ENCODE assay signal across 10 cellular contexts in the genomic region with DNA sequence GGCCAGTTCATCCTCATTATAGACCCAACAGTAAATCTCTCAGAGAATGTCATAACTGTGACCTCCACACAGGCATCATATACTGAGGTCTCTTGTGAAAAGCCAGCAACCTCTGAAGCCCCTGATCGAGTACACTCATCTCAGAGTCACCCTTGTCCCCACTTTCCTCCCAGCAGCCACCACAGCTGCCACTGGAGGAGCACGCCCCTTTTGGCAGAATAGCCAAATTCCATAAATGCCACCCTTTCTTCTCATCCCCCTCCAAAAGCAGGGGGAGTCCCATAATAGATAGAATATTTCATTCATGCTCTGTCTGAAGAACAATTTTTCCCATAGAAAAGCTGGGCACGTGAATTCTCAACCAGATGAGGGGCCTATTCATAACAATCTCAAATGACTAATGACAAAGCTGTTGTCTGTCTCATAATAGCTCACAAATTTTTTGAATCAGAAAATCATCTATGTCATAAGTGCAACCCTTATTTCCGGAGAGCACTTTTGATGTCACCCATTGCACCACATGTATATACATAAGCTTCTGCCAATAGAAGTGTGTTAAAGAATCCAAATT.
DNase-seq lines count a peak whose midpoint lies in the region; ATAC-seq and TF ChIP-seq lines count a peak whose summit lies in the region.
"Had no signal": no experiment of that assay in that cellular context is flagged by ENCODE, and none has a peak within 500 bp of the region (broad histone marks: within the 10 kb centered on the region; RNA-seq: fewer than 3 reads in every experiment).

No MANE protein-coding gene starts in this region.

- H3K9me3 Mint-ChIP-seq in central memory CD8-positive, alpha-beta T cell, result no peaks in the 10 kb centered on the region
- no peaks in the 10 kb centered on the region for H3K9me3 Mint-ChIP-seq in memory B cell
- H3K9me3 Mint-ChIP-seq: naive B cell had no signal

- no peak overlapping the region for H3K4me3 Mint-ChIP-seq in central memory CD8-positive, alpha-beta T cell
- H3K4me3 Mint-ChIP-seq in memory B cell, result no peak overlapping the region

- peaks cover 2% of the 10 kb centered on the region for H3K36me3 Mint-ChIP-seq in central memory CD8-positive, alpha-beta T cell (ENCODE audit: insufficient read depth)
- H3K36me3 Mint-ChIP-seq in memory B cell, result peaks cover 7% of the 10 kb centered on the region

- no peaks in the 10 kb centered on the region for H3K27me3 Mint-ChIP-seq in central memory CD8-positive, alpha-beta T cell
- no peaks in the 10 kb centered on the region for H3K27me3 Mint-ChIP-seq in memory B cell
- H3K27me3 Mint-ChIP-seq: naive B cell had no signal

- TF ChIP-seq RAD21 in Ishikawa (IDR thresholded peaks at IDR 0.05; ENCODE audit: low read depth), result no peak

- no peak overlapping the region for H3K4me3 ChIP-seq in AG10803 (ENCODE audit: low read length)

- peak; percentile 81 for ATAC-seq in central memory CD8-positive, alpha-beta T cell (replicated peaks; ENCODE audit: extremely low read depth, poor library complexity, severe bottlenecking)
- no peak for ATAC-seq in memory B cell (ENCODE audit: low read depth)
- ATAC-seq in GM18498 (IDR thresholded peaks at IDR 0.05; ENCODE audit: unreplicated experiment), result no peak
- ATAC-seq in HG02970 (IDR thresholded peaks at IDR 0.05; ENCODE audit: low FRiP score, unreplicated experiment), result no peak
- ATAC-seq in GM18909 (IDR thresholded peaks at IDR 0.05; ENCODE audit: poor library complexity, unreplicated experiment), result no peak

- peak; percentile 62 for DNase-seq in AG10803 (ENCODE audit: low read depth)
- no peak for DNase-seq in central memory CD8-positive, alpha-beta T cell (ENCODE audit: low spot score in 2 of 2)
- no peak for DNase-seq in memory B cell (ENCODE audit: low spot score in 2 of 2)
- no peak for DNase-seq in GOT3 (lab: John Stamatoyannopoulos, UW)
- DNase-seq: naive B cell, NCI-H1417 had no signal

- peaks cover 82% of the 10 kb centered on the region for H3K4me1 Mint-ChIP-seq in central memory CD8-positive, alpha-beta T cell
- peaks cover 59% of the 10 kb centered on the region for H3K4me1 Mint-ChIP-seq in memory B cell

- TF ChIP-seq EP300 in Ishikawa (IDR thresholded peaks at IDR 0.05; ENCODE audit: borderline replicate concordance), result no peak

- TF ChIP-seq CTCF in AG10803 (conservative IDR thresholded peaks at IDR 0.05; ENCODE audit: low read length), result no peak

- H3K27ac Mint-ChIP-seq in central memory CD8-positive, alpha-beta T cell (ENCODE audit: low read depth), result peak overlapping the region; percentile 66
- peak overlapping the region; percentile 13 for H3K27ac Mint-ChIP-seq in memory B cell

TF ChIP-seq in Ishikawa, 13 proteins besides CTCF, POLR2A, EP300 and RAD21:
- TF ChIP-seq EGR1 (IDR thresholded peaks at IDR 0.05) (no peak), FOXM1 (IDR thresholded peaks at IDR 0.05; ENCODE audit: borderline replicate concordance, low read depth) (no peak), CREB1 (IDR thresholded peaks at IDR 0.05; ENCODE audit: low read depth) (no peak), TEAD4 (IDR thresholded peaks at IDR 0.05) (peak; percentile 73), NFIC (IDR thresholded peaks at IDR 0.05) (peak; percentile 81)
